8 cellular contexts compared by ENCODE assay signal in the genomic region with DNA sequence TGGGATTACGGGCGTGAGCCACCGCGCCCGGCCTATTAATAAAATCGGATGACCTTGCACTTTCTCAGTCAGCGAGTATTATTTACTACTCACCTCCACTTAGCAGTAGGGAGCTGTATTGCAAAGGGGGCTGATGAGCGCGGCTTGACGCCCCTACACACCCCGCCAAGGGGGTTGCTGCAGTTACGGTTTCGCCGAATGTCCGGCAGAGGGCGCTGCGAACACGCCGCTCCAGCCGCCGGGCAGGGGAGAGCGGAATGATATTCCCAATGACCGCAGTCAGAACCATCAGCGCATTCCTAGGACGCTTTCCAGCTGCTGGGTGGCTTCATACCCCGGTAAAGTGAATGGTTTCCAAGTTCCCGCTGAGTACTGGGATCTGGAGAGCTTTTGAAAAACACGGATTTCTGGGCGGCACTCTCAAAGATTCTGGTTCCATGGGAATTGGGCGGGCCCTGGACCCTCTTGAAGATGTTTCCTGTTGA. TPM values are rescaled to one million over a fixed set of nuclear protein-coding genes. Genes with fewer than 3 reads are reported as not detected.
DNase-seq lines count a peak whose midpoint lies in the region; ATAC-seq, FAIRE-seq and TF ChIP-seq lines count a peak whose summit lies in the region.

No MANE protein-coding gene starts in this region.

- POLR2A ChIA-PET in endothelial cell of umbilical vein (lab: Charles Lee), result interaction anchor here (1.1 to 1.3 kb wide), 2 partner anchors 46 to 94 kb away, joined by 3 read pairs; a partner anchor contains a TSS

- no peaks in the 10 kb centered on the region for H3K9me1 ChIP-seq in endothelial cell of umbilical vein (replicated peaks; ENCODE audit: control insufficient read depth, extremely low read depth, insufficient read depth, low read length)

- H3K9ac ChIP-seq in endothelial cell of umbilical vein (replicated peaks; ENCODE audit: extremely low read depth, insufficient read depth, low read length), result no peak overlapping the region

- DNase-seq in BE2C, result peak; percentile 73
- peak; percentile 28 to 35 for DNase-seq in Kasumi-1 (lab: John Stamatoyannopoulos, UW)
- DNase-seq in activated CD8-positive, alpha-beta memory T cell treated with anti-CD3 and anti-CD28 coated beads, Interleukin-2, amount 50 U/mL, for 4 hours, result peak; percentile 64
- peak; percentile 66 for DNase-seq in endothelial cell of umbilical vein (ENCODE audit: low read depth, low spot score)
- peak; percentile 64 for DNase-seq in midbrain (lab: John Stamatoyannopoulos, UW)
- DNase-seq in stimulated activated CD8-positive, alpha-beta memory T cell treated with anti-CD3 and anti-CD28 coated beads, Interleukin-4, amount 100 ng/mL, for 24 hours (ENCODE audit: low read depth), result peak; percentile 31
- no peak for DNase-seq in DMS153 treated with DMSO at 0.1 percent for 48 hours (lab: John Stamatoyannopoulos, UW; ENCODE audit: unreplicated experiment)

- TF ChIP-seq POLR2A in endothelial cell of umbilical vein (IDR thresholded peaks at IDR 0.05; ENCODE audit: low read depth, low read length), result no peak

- no peak overlapping the region for H3K4me3 ChIP-seq in BE2C (ENCODE audit: low read depth, low read length)
- H3K4me3 ChIP-seq in endothelial cell of umbilical vein (replicated peaks in 1 of 3; ENCODE audit: insufficient read depth in 1 of 3, low read depth in 1 of 3, low read length in 3 of 3), result no peak overlapping the region

- dilution Hi-C loops in endothelial cell of umbilical vein (cut with MboI; ENCODE audit: extremely low pct_ligation_motif_present, low sequenced_read_pairs), result no loop called here

- TF ChIP-seq CTCF in BE2C (IDR thresholded peaks at IDR 0.05; ENCODE audit: low read depth, low read length), result peak; percentile 97
- TF ChIP-seq CTCF in endothelial cell of umbilical vein (IDR thresholded peaks at IDR 0.05; ENCODE audit: extremely low read depth in 1 of 2, insufficient read depth in 1 of 2, low read depth in 1 of 2, low read length in 2 of 2), result peak; percentile 96 to 97

- no peaks in the 10 kb centered on the region for H3K27me3 ChIP-seq in BE2C
- no peaks in the 10 kb centered on the region for H3K27me3 ChIP-seq in endothelial cell of umbilical vein (ENCODE audit: control insufficient read depth in 2 of 2, insufficient read depth in 2 of 2, low read length in 2 of 2)

- no peak for ATAC-seq in HG02678 (IDR thresholded peaks at IDR 0.05; ENCODE audit: unreplicated experiment)

- H3K27ac ChIP-seq in endothelial cell of umbilical vein (ENCODE audit: insufficient read depth, low read depth, low read length), result no peak overlapping the region

- FAIRE-seq in endothelial cell of umbilical vein (lab: Jason Lieb, UNC), result peak; percentile 83

- BruUV-seq in endothelial cell of umbilical vein (replicated peaks; lab: Mats Ljungman, UMichigan), result no TSS peak

- H3K79me2 ChIP-seq in endothelial cell of umbilical vein (ENCODE audit: control insufficient read depth, insufficient read depth, low read length), result no peaks in the 10 kb centered on the region

- H3K4me1 ChIP-seq in BE2C, result no peaks in the 10 kb centered on the region
- H3K4me1 ChIP-seq in endothelial cell of umbilical vein (ENCODE audit: control insufficient read depth, extremely low read depth, insufficient read depth, low read length), result peaks cover 15% of the 10 kb centered on the region

- H3K4me2 ChIP-seq in endothelial cell of umbilical vein (ENCODE audit: insufficient read depth, low read length), result no peak overlapping the region

- intact Hi-C loops in endothelial cell of umbilical vein (cut with micrococcal nuclease), result loop anchor here (1.0 to 5.0 kb wide), 7 partner anchors 23 to 756 kb away; a partner anchor contains a TSS

- H3K9me3 ChIP-seq in BE2C, result no peaks in the 10 kb centered on the region
- no peaks in the 10 kb centered on the region for H3K9me3 ChIP-seq in endothelial cell of umbilical vein (replicated peaks; ENCODE audit: control insufficient read depth, insufficient read depth, low read length)

- H3K36me3 ChIP-seq in BE2C (no peaks in the 10 kb centered on the region), endothelial cell of umbilical vein (ENCODE audit: control insufficient read depth in 2 of 2, extremely low read depth in 1 of 2, insufficient read depth in 2 of 2, low read length in 2 of 2) (no peaks in the 10 kb centered on the region)

- no peaks in the 10 kb centered on the region for H4K20me1 ChIP-seq in endothelial cell of umbilical vein (replicated peaks; ENCODE audit: control insufficient read depth, extremely low read depth, insufficient read depth, low read length)

- H2AFZ ChIP-seq in endothelial cell of umbilical vein (ENCODE audit: low read depth, low read length), result no peak overlapping the region

- CTCF ChIA-PET in endothelial cell of umbilical vein (lab: Charles Lee), result interaction anchor here (0.7 to 5.7 kb wide), 41 partner anchors 12 to 756 kb away, joined by 3 to 98 read pairs (median 4); a partner anchor contains a TSS

TF ChIP-seq in endothelial cell of umbilical vein, 7 proteins besides CTCF, POLR2A, EP300 and RAD21:
- TF ChIP-seq JUN (IDR thresholded peaks at IDR 0.05; ENCODE audit: borderline replicate concordance, insufficient read depth, insufficient read length, low read depth) (no peak), POLR2AphosphoS5 (IDR thresholded peaks at IDR 0.05; ENCODE audit: insufficient read depth, low read depth, low read length) (peak; percentile 29), EZH2 (IDR thresholded peaks at IDR 0.05; ENCODE audit: borderline replicate concordance, low read depth, low read length, severe bottlenecking) (no peak)

RNA-seq across cellular contexts. Expression of a gene that starts 30.0 kb away (rescaled TPM):
- 1,369 TPM for polyA plus RNA-seq in BE2C (2012; ENCODE audit: insufficient read depth, insufficient read length, low read depth)
- total RNA-seq in endothelial cell of umbilical vein, result 2,923 and 2,993 TPM in 2 replicates
- 2,609 and 4,330 TPM in 2 replicates for polyA plus RNA-seq in endothelial cell of umbilical vein
- 5,317 and 5,445 TPM in 2 replicates for polyA plus RNA-seq in endothelial cell of umbilical vein (2011; cell fraction: cytosol; rRNA removed)
- polyA plus RNA-seq in endothelial cell of umbilical vein (2011; cell fraction: nucleus; rRNA removed), result 1,147 and 1,337 TPM in 2 replicates
- polyA plus RNA-seq in endothelial cell of umbilical vein (2012), result 3,997 and 5,832 TPM in 2 replicates
- polyA minus RNA-seq in endothelial cell of umbilical vein, result 1,207 and 1,277 TPM in 2 replicates
- 730 TPM for polyA minus RNA-seq in endothelial cell of umbilical vein (2011; cell fraction: cytosol; rRNA and poly(A)+ RNA removed)
- 313 and 319 TPM in 2 replicates for polyA minus RNA-seq in endothelial cell of umbilical vein (2011; cell fraction: nucleus; rRNA and poly(A)+ RNA removed)

RNA-seq across cellular contexts. Expression of a gene that starts 47.2 kb away (rescaled TPM):
- 2.6 TPM for polyA plus RNA-seq in BE2C (2012; ENCODE audit: insufficient read depth, insufficient read length, low read depth)
- total RNA-seq in endothelial cell of umbilical vein, result 27.0 and 28.9 TPM in 2 replicates
- 12.2 and 13.3 TPM in 2 replicates for polyA plus RNA-seq in endothelial cell of umbilical vein
- 17.4 and 20.2 TPM in 2 replicates for polyA plus RNA-seq in endothelial cell of umbilical vein (2011; cell fraction: cytosol; rRNA removed)
- 16.2 and 17.8 TPM in 2 replicates for polyA plus RNA-seq in endothelial cell of umbilical vein (2011; cell fraction: nucleus; rRNA removed)
- 20.2 and 20.7 TPM in 2 replicates for polyA plus RNA-seq in endothelial cell of umbilical vein (2012)
- polyA minus RNA-seq in endothelial cell of umbilical vein, result 42.0 and 79.3 TPM in 2 replicates
- 1.2 TPM for polyA minus RNA-seq in endothelial cell of umbilical vein (2011; cell fraction: cytosol; rRNA and poly(A)+ RNA removed)
- 12.0 and 12.2 TPM in 2 replicates for polyA minus RNA-seq in endothelial cell of umbilical vein (2011; cell fraction: nucleus; rRNA and poly(A)+ RNA removed)
